1 cellular context compared by ENCODE assay signal in the genomic region with DNA sequence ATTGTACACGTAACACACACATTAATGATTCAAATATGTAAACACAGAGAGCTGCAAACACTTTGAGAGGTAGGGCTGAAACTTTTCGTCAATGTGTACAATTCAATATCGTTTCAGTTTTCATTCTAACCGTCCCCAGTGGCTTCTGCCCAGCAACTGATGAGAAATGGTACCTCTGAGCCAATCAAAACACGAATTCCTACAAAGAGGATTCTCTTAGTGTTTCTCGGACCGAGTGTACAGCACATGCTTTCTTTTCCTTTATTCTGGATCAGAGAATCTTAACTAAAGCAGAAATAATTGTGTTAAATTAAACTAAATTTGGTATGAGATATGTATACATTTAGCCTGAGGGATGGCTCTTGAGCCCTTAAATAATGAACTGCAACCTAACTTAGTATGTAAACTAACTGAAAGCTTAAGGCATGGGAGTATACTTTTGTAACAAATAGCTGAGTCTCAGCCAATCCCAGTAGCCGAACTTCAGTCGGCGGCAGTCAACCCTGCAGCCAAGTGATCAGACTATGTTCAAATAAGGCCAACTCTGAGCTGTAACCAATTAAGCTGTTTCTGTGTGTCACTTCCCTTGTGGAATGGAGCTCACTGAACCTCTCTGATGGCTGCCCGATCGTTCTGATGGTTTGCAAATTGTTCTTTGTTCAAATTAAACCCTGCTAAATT.
TF ChIP-seq lines count a peak whose summit lies in the region.

No MANE protein-coding gene starts in this region.

TF ChIP-seq in HepG2, 621 proteins besides CTCF, POLR2A, EP300 and RAD21 (continued from another document and continues in another):
- TF ChIP-seq, protein P1, sequence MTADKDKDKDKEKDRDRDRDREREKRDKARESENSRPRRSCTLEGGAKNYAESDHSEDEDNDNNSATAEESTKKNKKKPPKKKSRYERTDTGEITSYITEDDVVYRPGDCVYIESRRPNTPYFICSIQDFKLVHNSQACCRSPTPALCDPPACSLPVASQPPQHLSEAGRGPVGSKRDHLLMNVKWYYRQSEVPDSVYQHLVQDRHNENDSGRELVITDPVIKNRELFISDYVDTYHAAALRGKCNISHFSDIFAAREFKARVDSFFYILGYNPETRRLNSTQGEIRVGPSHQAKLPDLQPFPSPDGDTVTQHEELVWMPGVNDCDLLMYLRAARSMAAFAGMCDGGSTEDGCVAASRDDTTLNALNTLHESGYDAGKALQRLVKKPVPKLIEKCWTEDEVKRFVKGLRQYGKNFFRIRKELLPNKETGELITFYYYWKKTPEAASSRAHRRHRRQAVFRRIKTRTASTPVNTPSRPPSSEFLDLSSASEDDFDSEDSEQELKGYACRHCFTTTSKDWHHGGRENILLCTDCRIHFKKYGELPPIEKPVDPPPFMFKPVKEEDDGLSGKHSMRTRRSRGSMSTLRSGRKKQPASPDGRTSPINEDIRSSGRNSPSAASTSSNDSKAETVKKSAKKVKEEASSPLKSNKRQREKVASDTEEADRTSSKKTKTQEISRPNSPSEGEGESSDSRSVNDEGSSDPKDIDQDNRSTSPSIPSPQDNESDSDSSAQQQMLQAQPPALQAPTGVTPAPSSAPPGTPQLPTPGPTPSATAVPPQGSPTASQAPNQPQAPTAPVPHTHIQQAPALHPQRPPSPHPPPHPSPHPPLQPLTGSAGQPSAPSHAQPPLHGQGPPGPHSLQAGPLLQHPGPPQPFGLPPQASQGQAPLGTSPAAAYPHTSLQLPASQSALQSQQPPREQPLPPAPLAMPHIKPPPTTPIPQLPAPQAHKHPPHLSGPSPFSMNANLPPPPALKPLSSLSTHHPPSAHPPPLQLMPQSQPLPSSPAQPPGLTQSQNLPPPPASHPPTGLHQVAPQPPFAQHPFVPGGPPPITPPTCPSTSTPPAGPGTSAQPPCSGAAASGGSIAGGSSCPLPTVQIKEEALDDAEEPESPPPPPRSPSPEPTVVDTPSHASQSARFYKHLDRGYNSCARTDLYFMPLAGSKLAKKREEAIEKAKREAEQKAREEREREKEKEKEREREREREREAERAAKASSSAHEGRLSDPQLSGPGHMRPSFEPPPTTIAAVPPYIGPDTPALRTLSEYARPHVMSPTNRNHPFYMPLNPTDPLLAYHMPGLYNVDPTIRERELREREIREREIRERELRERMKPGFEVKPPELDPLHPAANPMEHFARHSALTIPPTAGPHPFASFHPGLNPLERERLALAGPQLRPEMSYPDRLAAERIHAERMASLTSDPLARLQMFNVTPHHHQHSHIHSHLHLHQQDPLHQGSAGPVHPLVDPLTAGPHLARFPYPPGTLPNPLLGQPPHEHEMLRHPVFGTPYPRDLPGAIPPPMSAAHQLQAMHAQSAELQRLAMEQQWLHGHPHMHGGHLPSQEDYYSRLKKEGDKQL (CRISPR knock-in tag; IDR thresholded peaks at IDR 0.05; ENCODE audit: low read depth) = no peak
- TF ChIP-seq NAIF1 (CRISPR knock-in tag; IDR thresholded peaks at IDR 0.05; ENCODE audit: borderline replicate concordance) = no peak
- TF ChIP-seq, protein P2, sequence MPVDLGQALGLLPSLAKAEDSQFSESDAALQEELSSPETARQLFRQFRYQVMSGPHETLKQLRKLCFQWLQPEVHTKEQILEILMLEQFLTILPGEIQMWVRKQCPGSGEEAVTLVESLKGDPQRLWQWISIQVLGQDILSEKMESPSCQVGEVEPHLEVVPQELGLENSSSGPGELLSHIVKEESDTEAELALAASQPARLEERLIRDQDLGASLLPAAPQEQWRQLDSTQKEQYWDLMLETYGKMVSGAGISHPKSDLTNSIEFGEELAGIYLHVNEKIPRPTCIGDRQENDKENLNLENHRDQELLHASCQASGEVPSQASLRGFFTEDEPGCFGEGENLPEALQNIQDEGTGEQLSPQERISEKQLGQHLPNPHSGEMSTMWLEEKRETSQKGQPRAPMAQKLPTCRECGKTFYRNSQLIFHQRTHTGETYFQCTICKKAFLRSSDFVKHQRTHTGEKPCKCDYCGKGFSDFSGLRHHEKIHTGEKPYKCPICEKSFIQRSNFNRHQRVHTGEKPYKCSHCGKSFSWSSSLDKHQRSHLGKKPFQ (CRISPR knock-in tag; IDR thresholded peaks at IDR 0.05; ENCODE audit: insufficient replicate concordance) = peak; percentile 14
- TF ChIP-seq CREB1 (IDR thresholded peaks at IDR 0.05) = peak; percentile 93
- peak; percentile 99 for TF ChIP-seq CREB1 (CRISPR knock-in tag; IDR thresholded peaks at IDR 0.05)
- 0 out of 2 replicates have a peak, but pooled peaks have one; percentile 7 for TF ChIP-seq ZSCAN29 (CRISPR knock-in tag; conservative IDR thresholded peaks at IDR 0.05)
- no peak for TF ChIP-seq RBM39 (IDR thresholded peaks at IDR 0.05; ENCODE audit: low read depth, low read length, poor library complexity, severe bottlenecking)
- TF ChIP-seq DNMT1 (CRISPR knock-in tag; IDR thresholded peaks at IDR 0.05) = no peak
- TF ChIP-seq THAP11 (CRISPR knock-in tag; IDR thresholded peaks at IDR 0.05) = 0 out of 2 replicates have a peak, but pooled peaks have one; percentile 13
- peak; percentile 51; the same call in 1 of the 3 replicates for TF ChIP-seq MXI1 (IDR thresholded peaks at IDR 0.05; ENCODE audit: borderline replicate concordance, low read depth, low read length)
- TF ChIP-seq, protein P3, sequence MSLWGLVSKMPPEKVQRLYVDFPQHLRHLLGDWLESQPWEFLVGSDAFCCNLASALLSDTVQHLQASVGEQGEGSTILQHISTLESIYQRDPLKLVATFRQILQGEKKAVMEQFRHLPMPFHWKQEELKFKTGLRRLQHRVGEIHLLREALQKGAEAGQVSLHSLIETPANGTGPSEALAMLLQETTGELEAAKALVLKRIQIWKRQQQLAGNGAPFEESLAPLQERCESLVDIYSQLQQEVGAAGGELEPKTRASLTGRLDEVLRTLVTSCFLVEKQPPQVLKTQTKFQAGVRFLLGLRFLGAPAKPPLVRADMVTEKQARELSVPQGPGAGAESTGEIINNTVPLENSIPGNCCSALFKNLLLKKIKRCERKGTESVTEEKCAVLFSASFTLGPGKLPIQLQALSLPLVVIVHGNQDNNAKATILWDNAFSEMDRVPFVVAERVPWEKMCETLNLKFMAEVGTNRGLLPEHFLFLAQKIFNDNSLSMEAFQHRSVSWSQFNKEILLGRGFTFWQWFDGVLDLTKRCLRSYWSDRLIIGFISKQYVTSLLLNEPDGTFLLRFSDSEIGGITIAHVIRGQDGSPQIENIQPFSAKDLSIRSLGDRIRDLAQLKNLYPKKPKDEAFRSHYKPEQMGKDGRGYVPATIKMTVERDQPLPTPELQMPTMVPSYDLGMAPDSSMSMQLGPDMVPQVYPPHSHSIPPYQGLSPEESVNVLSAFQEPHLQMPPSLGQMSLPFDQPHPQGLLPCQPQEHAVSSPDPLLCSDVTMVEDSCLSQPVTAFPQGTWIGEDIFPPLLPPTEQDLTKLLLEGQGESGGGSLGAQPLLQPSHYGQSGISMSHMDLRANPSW (CRISPR knock-in tag; IDR thresholded peaks at IDR 0.05; ENCODE audit: borderline replicate concordance) = 0 out of 2 replicates have a peak, but pooled peaks have one; percentile 63
- TF ChIP-seq SALL1 (CRISPR knock-in tag; IDR thresholded peaks at IDR 0.05) = no peak
- 0 out of 2 replicates have a peak, but pooled peaks have one; percentile 11 for TF ChIP-seq KLF11 (CRISPR knock-in tag; IDR thresholded peaks at IDR 0.05)
- peak; percentile 26; the same call in 1 of the 2 replicates for TF ChIP-seq FOXA3 (CRISPR knock-in tag; IDR thresholded peaks at IDR 0.05)
- TF ChIP-seq DMAP1 (CRISPR knock-in tag; IDR thresholded peaks at IDR 0.05) = peak; percentile 49; the same call in 1 of the 2 replicates
- 0 out of 2 replicates have a peak, but pooled peaks have one; percentile 26 for TF ChIP-seq NCOA2 (CRISPR knock-in tag; IDR thresholded peaks at IDR 0.05)
- no peak for TF ChIP-seq MTF1 (CRISPR knock-in tag; IDR thresholded peaks at IDR 0.05)
- peak; percentile 27; the same call in 1 of the 2 replicates for TF ChIP-seq ZNF614 (CRISPR knock-in tag; IDR thresholded peaks at IDR 0.05; ENCODE audit: borderline replicate concordance)
- TF ChIP-seq U2AF1 (optimal IDR thresholded peaks at IDR 0.05; ENCODE audit: low read depth, low read length) = no peak
- TF ChIP-seq, protein P4, sequence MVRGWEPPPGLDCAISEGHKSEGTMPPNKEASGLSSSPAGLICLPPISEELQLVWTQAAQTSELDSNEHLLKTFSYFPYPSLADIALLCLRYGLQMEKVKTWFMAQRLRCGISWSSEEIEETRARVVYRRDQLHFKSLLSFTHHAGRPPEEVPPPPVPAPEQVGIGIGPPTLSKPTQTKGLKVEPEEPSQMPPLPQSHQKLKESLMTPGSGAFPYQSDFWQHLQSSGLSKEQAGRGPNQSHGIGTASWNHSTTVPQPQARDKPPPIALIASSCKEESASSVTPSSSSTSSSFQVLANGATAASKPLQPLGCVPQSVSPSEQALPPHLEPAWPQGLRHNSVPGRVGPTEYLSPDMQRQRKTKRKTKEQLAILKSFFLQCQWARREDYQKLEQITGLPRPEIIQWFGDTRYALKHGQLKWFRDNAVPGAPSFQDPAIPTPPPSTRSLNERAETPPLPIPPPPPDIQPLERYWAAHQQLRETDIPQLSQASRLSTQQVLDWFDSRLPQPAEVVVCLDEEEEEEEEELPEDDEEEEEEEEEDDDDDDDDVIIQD (CRISPR knock-in tag; IDR thresholded peaks at IDR 0.05; ENCODE audit: low read depth) = peak; percentile 78
- TF ChIP-seq, protein P5, sequence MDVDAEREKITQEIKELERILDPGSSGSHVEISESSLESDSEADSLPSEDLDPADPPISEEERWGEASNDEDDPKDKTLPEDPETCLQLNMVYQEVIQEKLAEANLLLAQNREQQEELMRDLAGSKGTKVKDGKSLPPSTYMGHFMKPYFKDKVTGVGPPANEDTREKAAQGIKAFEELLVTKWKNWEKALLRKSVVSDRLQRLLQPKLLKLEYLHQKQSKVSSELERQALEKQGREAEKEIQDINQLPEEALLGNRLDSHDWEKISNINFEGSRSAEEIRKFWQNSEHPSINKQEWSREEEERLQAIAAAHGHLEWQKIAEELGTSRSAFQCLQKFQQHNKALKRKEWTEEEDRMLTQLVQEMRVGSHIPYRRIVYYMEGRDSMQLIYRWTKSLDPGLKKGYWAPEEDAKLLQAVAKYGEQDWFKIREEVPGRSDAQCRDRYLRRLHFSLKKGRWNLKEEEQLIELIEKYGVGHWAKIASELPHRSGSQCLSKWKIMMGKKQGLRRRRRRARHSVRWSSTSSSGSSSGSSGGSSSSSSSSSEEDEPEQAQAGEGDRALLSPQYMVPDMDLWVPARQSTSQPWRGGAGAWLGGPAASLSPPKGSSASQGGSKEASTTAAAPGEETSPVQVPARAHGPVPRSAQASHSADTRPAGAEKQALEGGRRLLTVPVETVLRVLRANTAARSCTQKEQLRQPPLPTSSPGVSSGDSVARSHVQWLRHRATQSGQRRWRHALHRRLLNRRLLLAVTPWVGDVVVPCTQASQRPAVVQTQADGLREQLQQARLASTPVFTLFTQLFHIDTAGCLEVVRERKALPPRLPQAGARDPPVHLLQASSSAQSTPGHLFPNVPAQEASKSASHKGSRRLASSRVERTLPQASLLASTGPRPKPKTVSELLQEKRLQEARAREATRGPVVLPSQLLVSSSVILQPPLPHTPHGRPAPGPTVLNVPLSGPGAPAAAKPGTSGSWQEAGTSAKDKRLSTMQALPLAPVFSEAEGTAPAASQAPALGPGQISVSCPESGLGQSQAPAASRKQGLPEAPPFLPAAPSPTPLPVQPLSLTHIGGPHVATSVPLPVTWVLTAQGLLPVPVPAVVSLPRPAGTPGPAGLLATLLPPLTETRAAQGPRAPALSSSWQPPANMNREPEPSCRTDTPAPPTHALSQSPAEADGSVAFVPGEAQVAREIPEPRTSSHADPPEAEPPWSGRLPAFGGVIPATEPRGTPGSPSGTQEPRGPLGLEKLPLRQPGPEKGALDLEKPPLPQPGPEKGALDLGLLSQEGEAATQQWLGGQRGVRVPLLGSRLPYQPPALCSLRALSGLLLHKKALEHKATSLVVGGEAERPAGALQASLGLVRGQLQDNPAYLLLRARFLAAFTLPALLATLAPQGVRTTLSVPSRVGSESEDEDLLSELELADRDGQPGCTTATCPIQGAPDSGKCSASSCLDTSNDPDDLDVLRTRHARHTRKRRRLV (CRISPR knock-in tag; IDR thresholded peaks at IDR 0.05) = no peak
- no peak for TF ChIP-seq NFE2 (CRISPR knock-in tag; IDR thresholded peaks at IDR 0.05)
- TF ChIP-seq, protein P6, sequence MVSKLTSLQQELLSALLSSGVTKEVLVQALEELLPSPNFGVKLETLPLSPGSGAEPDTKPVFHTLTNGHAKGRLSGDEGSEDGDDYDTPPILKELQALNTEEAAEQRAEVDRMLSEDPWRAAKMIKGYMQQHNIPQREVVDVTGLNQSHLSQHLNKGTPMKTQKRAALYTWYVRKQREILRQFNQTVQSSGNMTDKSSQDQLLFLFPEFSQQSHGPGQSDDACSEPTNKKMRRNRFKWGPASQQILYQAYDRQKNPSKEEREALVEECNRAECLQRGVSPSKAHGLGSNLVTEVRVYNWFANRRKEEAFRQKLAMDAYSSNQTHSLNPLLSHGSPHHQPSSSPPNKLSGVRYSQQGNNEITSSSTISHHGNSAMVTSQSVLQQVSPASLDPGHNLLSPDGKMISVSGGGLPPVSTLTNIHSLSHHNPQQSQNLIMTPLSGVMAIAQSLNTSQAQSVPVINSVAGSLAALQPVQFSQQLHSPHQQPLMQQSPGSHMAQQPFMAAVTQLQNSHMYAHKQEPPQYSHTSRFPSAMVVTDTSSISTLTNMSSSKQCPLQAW (CRISPR knock-in tag; IDR thresholded peaks at IDR 0.05) = no peak
- TF ChIP-seq CREM (IDR thresholded peaks at IDR 0.05) = peak; percentile 95
- no peak for TF ChIP-seq CREM (CRISPR knock-in tag; IDR thresholded peaks at IDR 0.05)
- TF ChIP-seq, protein P7, sequence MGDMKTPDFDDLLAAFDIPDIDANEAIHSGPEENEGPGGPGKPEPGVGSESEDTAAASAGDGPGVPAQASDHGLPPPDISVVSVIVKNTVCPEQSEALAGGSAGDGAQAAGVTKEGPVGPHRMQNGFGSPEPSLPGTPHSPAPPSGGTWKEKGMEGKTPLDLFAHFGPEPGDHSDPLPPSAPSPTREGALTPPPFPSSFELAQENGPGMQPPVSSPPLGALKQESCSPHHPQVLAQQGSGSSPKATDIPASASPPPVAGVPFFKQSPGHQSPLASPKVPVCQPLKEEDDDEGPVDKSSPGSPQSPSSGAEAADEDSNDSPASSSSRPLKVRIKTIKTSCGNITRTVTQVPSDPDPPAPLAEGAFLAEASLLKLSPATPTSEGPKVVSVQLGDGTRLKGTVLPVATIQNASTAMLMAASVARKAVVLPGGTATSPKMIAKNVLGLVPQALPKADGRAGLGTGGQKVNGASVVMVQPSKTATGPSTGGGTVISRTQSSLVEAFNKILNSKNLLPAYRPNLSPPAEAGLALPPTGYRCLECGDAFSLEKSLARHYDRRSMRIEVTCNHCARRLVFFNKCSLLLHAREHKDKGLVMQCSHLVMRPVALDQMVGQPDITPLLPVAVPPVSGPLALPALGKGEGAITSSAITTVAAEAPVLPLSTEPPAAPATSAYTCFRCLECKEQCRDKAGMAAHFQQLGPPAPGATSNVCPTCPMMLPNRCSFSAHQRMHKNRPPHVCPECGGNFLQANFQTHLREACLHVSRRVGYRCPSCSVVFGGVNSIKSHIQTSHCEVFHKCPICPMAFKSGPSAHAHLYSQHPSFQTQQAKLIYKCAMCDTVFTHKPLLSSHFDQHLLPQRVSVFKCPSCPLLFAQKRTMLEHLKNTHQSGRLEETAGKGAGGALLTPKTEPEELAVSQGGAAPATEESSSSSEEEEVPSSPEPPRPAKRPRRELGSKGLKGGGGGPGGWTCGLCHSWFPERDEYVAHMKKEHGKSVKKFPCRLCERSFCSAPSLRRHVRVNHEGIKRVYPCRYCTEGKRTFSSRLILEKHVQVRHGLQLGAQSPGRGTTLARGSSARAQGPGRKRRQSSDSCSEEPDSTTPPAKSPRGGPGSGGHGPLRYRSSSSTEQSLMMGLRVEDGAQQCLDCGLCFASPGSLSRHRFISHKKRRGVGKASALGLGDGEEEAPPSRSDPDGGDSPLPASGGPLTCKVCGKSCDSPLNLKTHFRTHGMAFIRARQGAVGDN (CRISPR knock-in tag; IDR thresholded peaks at IDR 0.05) = no peak
- TF ChIP-seq ZNF44 (CRISPR knock-in tag; IDR thresholded peaks at IDR 0.05) = no peak
- no peak; the same call in 1 of the 2 replicates for TF ChIP-seq ARNTL (CRISPR knock-in tag; IDR thresholded peaks at IDR 0.05)
- no peak for TF ChIP-seq WIZ (CRISPR knock-in tag; IDR thresholded peaks at IDR 0.05)
